ENCODE assay signal across 10 cellular contexts in the genomic region with DNA sequence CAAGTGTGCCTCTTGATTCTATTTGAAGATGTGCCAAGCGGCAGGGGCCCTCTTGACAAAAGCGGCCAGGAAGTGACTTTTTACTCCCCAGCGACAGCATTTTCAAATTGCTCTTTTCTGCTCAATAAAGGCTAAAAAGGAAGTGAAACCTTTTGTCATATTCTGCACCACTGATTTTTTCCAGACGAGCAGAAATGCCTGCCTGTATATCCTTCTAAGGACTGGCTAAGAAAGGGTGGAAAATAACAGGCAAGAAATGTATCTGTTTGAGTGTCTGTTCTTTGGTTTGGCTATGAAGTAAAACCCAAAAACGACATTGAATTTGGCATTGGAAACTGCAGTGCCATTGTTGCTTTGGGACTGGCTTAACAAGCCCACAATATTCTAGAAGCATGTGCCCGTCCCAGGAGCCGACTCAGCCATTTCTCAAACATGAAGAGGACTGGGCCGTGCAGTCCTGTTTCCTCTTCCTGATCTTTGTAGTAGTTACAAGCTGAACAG. TPM values are rescaled to one million over a fixed set of nuclear protein-coding genes. Genes with fewer than 3 reads are reported as not detected.
DNase-seq lines count a peak whose midpoint lies in the region; ATAC-seq, FAIRE-seq and TF ChIP-seq lines count a peak whose summit lies in the region.
"Had no signal": no experiment of that assay in that cellular context is flagged by ENCODE, and none has a peak within 500 bp of the region (broad histone marks: within the 10 kb centered on the region; RNA-seq: fewer than 3 reads in every experiment).

No MANE protein-coding gene starts in this region.

- peaks cover 0 to 50% (median 28%) of the 10 kb centered on the region in 4 donors for H3K4me1 ChIP-seq in stomach

- no peaks in the 10 kb centered on the region for H3K36me3 ChIP-seq in stomach
- no peaks in the 10 kb centered on the region for H3K36me3 ChIP-seq in WERI-Rb-1

- TF ChIP-seq POLR2A in GM12892 (IDR thresholded peaks at IDR 0.05; ENCODE audit: low read depth, low read length), result no peak; the same call in 1 of the 2 replicates
- TF ChIP-seq POLR2A in stomach (IDR thresholded peaks at IDR 0.05), result no peak

- H3K27me3 ChIP-seq in stomach (no peaks in the 10 kb centered on the region), WERI-Rb-1 (ENCODE audit: insufficient read depth, low read depth, severe bottlenecking) (no peaks in the 10 kb centered on the region)

- peak; percentile 50 for ATAC-seq in GM21529 (IDR thresholded peaks at IDR 0.05; ENCODE audit: unreplicated experiment)

- WGBS in stomach, 5 donors, result 42 to 54% (median 50%) methylated on average over 8 of the region's 8 CpGs

- peak; percentile 97 for FAIRE-seq in GM12892 (lab: Jason Lieb, UNC)

- H3K4me3 Mint-ChIP-seq in dendritic cell treated with granulocyte-macrophage colony-stimulating factor and Interleukin-4, amounts not matched to agents 40 ng/mL and 50 ng/mL, for 4 days, result no peak overlapping the region

- TF ChIP-seq CTCF in stomach (IDR thresholded peaks at IDR 0.05), result no peak
- TF ChIP-seq CTCF in WERI-Rb-1 (IDR thresholded peaks at IDR 0.05; ENCODE audit: low read depth, low read length), result no peak

- H3K27ac ChIP-seq in stomach (peak overlapping the region in 4 of 5 donors; percentile 33 to 79 (median 77)), WERI-Rb-1 (no peak overlapping the region)

- no peaks in the 10 kb centered on the region for H3K27me3 Mint-ChIP-seq in dendritic cell treated with granulocyte-macrophage colony-stimulating factor and Interleukin-4, amounts not matched to agents 40 ng/mL and 50 ng/mL, for 4 days

- DNase-seq in GM12892 (ENCODE audit: insufficient read length) (no peak), NCI-H2227 treated with DMSO at 0.1 percent for 48 hours (lab: John Stamatoyannopoulos, UW) (peak; percentile 50), stomach (no peak), SK-N-DZ (ENCODE audit: low spot score) (no peak), NCI-H1048 (lab: John Stamatoyannopoulos, UW) (no peak), WERI-Rb-1 (no peak)

- intact Hi-C loops in dendritic cell treated with granulocyte-macrophage colony-stimulating factor and Interleukin-4, amounts not matched to agents 40 ng/mL and 50 ng/mL, for 4 days (cut with micrococcal nuclease), result loop anchor here (2.0 to 10.0 kb wide), 2 partner anchors 14 to 84 kb away; no protein-coding TSS in a partner anchor
- intact Hi-C loops in stomach (cut with DNase I; ENCODE audit: low total_unique reads), result no loop called here

- no peaks in the 10 kb centered on the region for H3K36me3 Mint-ChIP-seq in dendritic cell treated with granulocyte-macrophage colony-stimulating factor and Interleukin-4, amounts not matched to agents 40 ng/mL and 50 ng/mL, for 4 days (ENCODE audit: low read depth)

- no peaks in the 10 kb centered on the region for H3K9me3 Mint-ChIP-seq in dendritic cell treated with granulocyte-macrophage colony-stimulating factor and Interleukin-4, amounts not matched to agents 40 ng/mL and 50 ng/mL, for 4 days

- peaks cover 30% of the 10 kb centered on the region for H3K4me1 Mint-ChIP-seq in dendritic cell treated with granulocyte-macrophage colony-stimulating factor and Interleukin-4, amounts not matched to agents 40 ng/mL and 50 ng/mL, for 4 days (ENCODE audit: low read depth)

- no peaks in the 10 kb centered on the region for H3K9me3 ChIP-seq in stomach
- no peaks in the 10 kb centered on the region for H3K9me3 ChIP-seq in WERI-Rb-1 (ENCODE audit: severe bottlenecking)

- no peak overlapping the region for H3K4me3 ChIP-seq in stomach
- H3K4me3 ChIP-seq in WERI-Rb-1 (ENCODE audit: low read depth, low read length), result no peak overlapping the region

- no peak for TF ChIP-seq EP300 in stomach (IDR thresholded peaks at IDR 0.05)

- H3K27ac Mint-ChIP-seq in dendritic cell treated with granulocyte-macrophage colony-stimulating factor and Interleukin-4, amounts not matched to agents 40 ng/mL and 50 ng/mL, for 4 days, result peak overlapping the region; percentile 85

RNA-seq across cellular contexts. Expression of a gene that starts 25.5 kb away (rescaled TPM):
- 23,212 TPM for polyA plus RNA-seq in GM12892 (2012; ENCODE audit: missing spikeins)
- total RNA-seq in stomach, result 1,000 to 10,000 TPM; 1,734 to 4,964 (median 2,895) TPM
- polyA plus RNA-seq in stomach, result over 10,000 TPM in 2 of 3 donors, 1,000 to 10,000 TPM in 1; 4,831 to 14,609 (median 13,196) TPM
- polyA plus RNA-seq in SK-N-DZ (2014; cell fraction: cytosol; rRNA removed), result 1,181 and 1,320 TPM in 2 replicates
- 393 and 471 TPM in 2 replicates for polyA plus RNA-seq in SK-N-DZ (2014; cell fraction: nucleus; rRNA removed)

RNA-seq across cellular contexts. Expression of a gene that starts 44.1 kb away (rescaled TPM):
- 0.17 TPM for polyA plus RNA-seq in GM12892 (2012; ENCODE audit: missing spikeins)
- under 1 TPM in 1 of 5 donors, not detected in 4; 0.18 TPM for total RNA-seq in stomach
- polyA plus RNA-seq in stomach, result under 1 TPM in 1 of 3 donors, not detected in 2; 0.31 TPM
- polyA plus RNA-seq in SK-N-DZ (2014; cell fraction: cytosol; rRNA removed), result not detected in 2 replicates
- polyA plus RNA-seq in SK-N-DZ (2014; cell fraction: nucleus; rRNA removed), result not detected in 2 replicates
- total RNA-seq: dermis microvascular lymphatic vessel endothelial cell, HT1080 had no signal
